Comparison of ENCODE assay signal across 9 cellular contexts in genomic region chr5:40680741-40681350, GRCh38. TPM values are rescaled to one million over a fixed set of nuclear protein-coding genes. Genes with fewer than 3 reads are reported as not detected.
DNase-seq lines count a peak whose midpoint lies in the region; ATAC-seq, FAIRE-seq and TF ChIP-seq lines count a peak whose summit lies in the region.
"Had no signal": no experiment of that assay in that cellular context is flagged by ENCODE, and none has a peak within 500 bp of the region (broad histone marks: within the 10 kb centered on the region; RNA-seq: fewer than 3 reads in every experiment).

No MANE protein-coding gene starts in this region.

- no peaks in the 10 kb centered on the region for H3K9me3 ChIP-seq in pancreas

- H3K4me3 Mint-ChIP-seq in activated T-cell treated with anti-CD3 and anti-CD28 coated beads, Interleukin-2, amount 50 U/mL, for 24 hours: peak overlapping the region; percentile 89

- H3K36me3 Mint-ChIP-seq in activated T-cell treated with anti-CD3 and anti-CD28 coated beads, Interleukin-2, amount 50 U/mL, for 24 hours (ENCODE audit: low read depth): peaks cover 64% of the 10 kb centered on the region

- TF ChIP-seq CTCF in foreskin fibroblast (IDR thresholded peaks at IDR 0.05; ENCODE audit: low read depth, low read length) (no peak), pancreas (IDR thresholded peaks at IDR 0.05) (no peak)

- peak overlapping the region; percentile 57 to 81 for H3K4me3 ChIP-seq in foreskin fibroblast (ENCODE audit: low read depth in 1 of 2, low read length in 2 of 2)
- peak overlapping the region; percentile 74 to 91 (median 87) for H3K4me3 ChIP-seq in pancreas

- FAIRE-seq in pancreas (lab: Jason Lieb, UNC): no peak
- FAIRE-seq: G401.6 had no signal

- H3K27me3 Mint-ChIP-seq in activated T-cell treated with anti-CD3 and anti-CD28 coated beads, Interleukin-2, amount 50 U/mL, for 24 hours: no peaks in the 10 kb centered on the region

- WGBS in pancreas, 2 donors: 3 to 5% methylated on average over 37 of the region's 37 CpGs

- H3K36me3 ChIP-seq in pancreas: peaks cover 0 to 3% (median 0%) of the 10 kb centered on the region in 3 donors

- intact Hi-C loops in pancreas (cut with DNase I): loop anchor here in 2 of 3 donors (5.0 to 10.0 kb wide), 3 partner anchors 736 to 966 kb away; no protein-coding TSS in a partner anchor
- intact Hi-C loops in posterior vena cava (cut with DNase I): loop anchor here (1.0 to 10.0 kb wide), 2 partner anchors 735 to 1096 kb away; no protein-coding TSS in a partner anchor

- peak overlapping the region; percentile 98 for H3K27ac Mint-ChIP-seq in activated T-cell treated with anti-CD3 and anti-CD28 coated beads, Interleukin-2, amount 50 U/mL, for 24 hours

- no peaks in the 10 kb centered on the region for H3K9me3 Mint-ChIP-seq in activated T-cell treated with anti-CD3 and anti-CD28 coated beads, Interleukin-2, amount 50 U/mL, for 24 hours

- no peaks in the 10 kb centered on the region for H3K27me3 ChIP-seq in pancreas

- ATAC-seq in pancreas: peak in 3 of 4 donors; percentile 0 to 1 (median 1)
- ATAC-seq in GM21367 (IDR thresholded peaks at IDR 0.05; ENCODE audit: unreplicated experiment): no peak

- DNase-seq in activated T-cell treated with anti-CD3 and anti-CD28 coated beads for 24 hours (ENCODE audit: low read depth) (peak; percentile 31), activated T-cell treated with anti-CD3 and anti-CD28 coated beads for 4 hours (no peak), foreskin fibroblast (peak in 1 of 2 donors; percentile 72), pancreas (peak in 5 of 6 donors; percentile 14 to 72 (median 41)), posterior vena cava (ENCODE audit: low spot score) (no peak), NCI-H82 treated with DMSO at 0.1 percent for 48 hours (lab: John Stamatoyannopoulos, UW; ENCODE audit: unreplicated experiment) (no peak)
- no peak for DNase-seq in activated T-cell treated with anti-CD3 and anti-CD28 coated beads, Interleukin-2, amount 50 U/mL, for 24 hours

- peak overlapping the region; percentile 40 to 95 (median 84) for H3K27ac ChIP-seq in pancreas

- peaks cover 43% of the 10 kb centered on the region for H3K4me1 Mint-ChIP-seq in activated T-cell treated with anti-CD3 and anti-CD28 coated beads, Interleukin-2, amount 50 U/mL, for 24 hours (ENCODE audit: low read depth)

- H3K4me1 ChIP-seq in pancreas: peaks cover 0 to 28% (median 9%) of the 10 kb centered on the region in 3 donors

RNA-seq across cellular contexts. Expression of gene PTGER4, which starts 1.1 kb away (rescaled TPM):
- total RNA-seq in pancreas (10 to 100 TPM in 3 of 6 donors, 1 to 10 TPM in 3; 8.6 to 38.0 (median 13.3) TPM), posterior vena cava (10 to 100 TPM; 10.1 to 12.1 TPM)
- 10 to 100 TPM in 1 of 2 donors, 1 to 10 TPM in 1; 4.7 to 12.1 TPM for polyA plus RNA-seq in pancreas

Comparison
In these comparisons a context has a peak if more than half of its experiments do, and no peak if none do; other contexts are left out.
1. DNase-seq: peak in activated T-cell treated with anti-CD3 and anti-CD28 coated beads for 24 hours (single experiment) and pancreas (5 of 6); none in activated T-cell treated with anti-CD3 and anti-CD28 coated beads for 4 hours (single experiment), activated T-cell treated with anti-CD3 and anti-CD28 coated beads, Interleukin-2, amount 50 U/mL, for 24 hours (single experiment), posterior vena cava (single experiment) and NCI-H82 treated with DMSO at 0.1 percent for 48 hours (single experiment).